10 cellular contexts compared by ENCODE assay signal in the genomic region with DNA sequence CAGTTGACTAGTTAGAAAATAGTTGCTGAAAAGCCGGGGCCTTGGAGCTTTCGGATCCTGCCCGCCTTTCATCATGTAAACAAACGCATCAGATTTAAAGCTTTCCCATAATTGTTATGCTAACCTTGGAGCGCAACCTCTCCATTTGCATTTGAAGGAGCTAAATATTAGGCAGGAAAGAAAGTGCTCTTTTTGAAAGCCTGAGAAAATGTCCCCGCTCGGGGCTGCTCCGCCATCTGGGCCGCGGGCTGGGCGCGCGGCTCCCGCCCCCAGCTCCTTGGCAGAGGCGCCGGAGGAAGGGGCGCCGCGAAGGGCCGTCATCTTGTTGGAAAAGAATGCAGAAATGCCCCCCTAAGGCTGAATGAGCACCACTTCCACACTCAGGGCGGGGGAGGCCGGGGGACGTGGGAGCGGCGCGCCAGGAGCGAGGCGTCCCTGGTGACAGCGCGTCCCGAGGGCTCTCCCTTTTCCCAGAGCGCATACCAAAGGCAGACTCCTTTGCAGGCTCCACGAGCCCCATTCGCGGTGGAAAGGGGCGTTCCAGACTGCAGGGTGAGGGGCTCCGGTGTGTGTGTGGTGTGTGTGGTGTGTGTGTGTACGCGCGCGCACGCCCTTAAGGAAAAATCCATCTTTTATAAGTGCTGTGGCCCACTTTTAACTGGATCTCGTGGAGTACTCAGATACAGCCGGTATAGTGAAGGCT.
A peak's percentile ranks its signal among the peaks of the same experiment; 100 is the strongest.
DNase-seq lines count a peak whose midpoint lies in the region; ATAC-seq and FAIRE-seq lines count a peak whose summit lies in the region.
"Had no signal": no experiment of that assay in that cellular context is flagged by ENCODE, and none has a peak within 500 bp of the region (broad histone marks: within the 10 kb centered on the region; RNA-seq: fewer than 3 reads in every experiment).

No MANE protein-coding gene starts in this region.

- H3K4me1 ChIP-seq in ACC112 (ENCODE audit: control insufficient read depth, insufficient read depth, low read length, unreplicated experiment): no peaks in the 10 kb centered on the region
- H3K4me1 ChIP-seq in SJSA1 (replicated peaks): 0 out of 2 replicates have a peak, but pooled peaks cover 9% of the 10 kb centered on the region

- FAIRE-seq in frontal cortex (lab: Jason Lieb, UNC): no peak

- H3K36me3 ChIP-seq in ACC112 (ENCODE audit: insufficient read depth, low read length) (no peaks in the 10 kb centered on the region), SJSA1 (no peaks in the 10 kb centered on the region)

- DNase-seq in SJSA1 (ENCODE audit: low read depth in 1 of 2, low spot score in 2 of 2) (peak in 1 of 2 experiments; percentile 30), frontal cortex (ENCODE audit: low spot score in 2 of 2) (peak; percentile 33 to 40), occipital lobe (lab: John Stamatoyannopoulos, UW) (peak; percentile 37), GM19240 (ENCODE audit: insufficient read length, low spot score) (no peak)
- DNase-seq in activated naive CD4-positive, alpha-beta T cell treated with anti-CD3 and anti-CD28 coated beads, Interleukin-2, amount 50 U/mL, for 16 hours: no peak
- DNase-seq: activated CD4-positive, alpha-beta T cell treated with anti-CD3 and anti-CD28 coated beads, Interleukin-2, amount 50 U/mL, for 4 hours; CD4-positive, CD25-positive, alpha-beta regulatory T cell had no signal

- peak overlapping the region; percentile 59 for H3K4me3 ChIP-seq in ACC112 (ENCODE audit: low read depth, low read length)
- H3K4me3 ChIP-seq in SJSA1: peak overlapping the region; percentile 10; the same call in 1 of the 2 replicates

- H2AFZ ChIP-seq in ACC112 (ENCODE audit: low read length, unreplicated experiment): no peak overlapping the region

- ATAC-seq in esophagus mucosa (no peak), HG03108 (IDR thresholded peaks at IDR 0.05; ENCODE audit: unreplicated experiment) (no peak)

- H3K27ac ChIP-seq in ACC112 (ENCODE audit: low read depth, low read length): no peak overlapping the region
- no peak overlapping the region for H3K27ac ChIP-seq in SJSA1

- peaks cover 45% of the 10 kb centered on the region for H3K27me3 ChIP-seq in ACC112 (ENCODE audit: insufficient read depth, low read length)
- peaks cover 57% of the 10 kb centered on the region for H3K27me3 ChIP-seq in SJSA1 (replicated peaks)

- no peaks in the 10 kb centered on the region for H3K79me2 ChIP-seq in ACC112 (ENCODE audit: control insufficient read depth, insufficient read depth, low read length, unreplicated experiment)

- 0 out of 2 replicates have a peak, but pooled peaks cover 2% of the 10 kb centered on the region for H3K9me3 ChIP-seq in SJSA1 (replicated peaks)

Comparison
In these comparisons a context has a peak if more than half of its experiments do, and no peak if none do; other contexts are left out.
1. DNase-seq: peak in frontal cortex (2 of 2) and occipital lobe (single experiment); none in GM19240 (single experiment) and activated naive CD4-positive, alpha-beta T cell treated with anti-CD3 and anti-CD28 coated beads, Interleukin-2, amount 50 U/mL, for 16 hours (single experiment).